In the genomic region with DNA sequence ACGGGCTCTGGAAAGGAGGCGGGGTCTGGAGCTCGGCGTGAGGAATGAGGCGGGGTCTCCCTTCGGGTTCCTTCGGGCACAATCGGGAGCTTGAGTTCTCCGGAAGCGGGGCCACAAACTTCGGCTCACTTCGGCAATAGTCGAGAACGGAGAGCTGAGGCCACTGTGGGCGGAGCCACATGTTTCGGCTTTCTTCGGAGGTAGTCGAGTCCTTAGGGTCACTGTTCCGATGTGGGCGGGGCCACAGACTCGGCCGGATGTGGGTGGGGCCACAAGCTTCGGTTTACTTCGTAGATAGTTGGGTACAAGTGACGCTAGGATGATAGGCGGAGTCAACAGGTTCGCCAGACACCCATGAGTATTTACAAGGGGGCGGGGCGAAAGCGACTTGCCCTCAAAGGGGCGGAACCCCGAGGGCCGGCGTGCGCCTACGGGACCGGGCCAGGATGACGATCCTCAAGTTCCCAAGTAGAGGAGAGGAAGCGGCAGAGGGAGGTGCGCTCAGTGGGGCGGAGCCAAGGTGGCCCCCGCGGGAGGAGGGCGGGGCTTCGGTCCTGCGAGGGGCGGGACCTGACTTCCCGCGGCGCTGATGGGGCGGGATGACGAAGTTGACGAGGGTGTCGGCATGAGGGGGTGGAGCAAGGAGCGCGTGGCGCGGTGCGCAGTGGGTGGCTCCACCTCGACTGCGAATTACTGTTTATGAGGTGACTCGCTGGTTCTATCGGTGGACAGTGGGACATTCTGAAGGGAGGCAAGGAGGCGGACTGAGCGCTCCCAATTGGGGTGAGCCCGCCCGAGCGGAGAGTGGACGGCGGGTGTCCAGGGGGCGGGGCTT, we compare ENCODE assay signal across 8 cellular contexts.
DNase-seq lines count a peak whose midpoint lies in the region; ATAC-seq and TF ChIP-seq lines count a peak whose summit lies in the region.

No MANE protein-coding gene starts in this region.

- TF ChIP-seq CTCF in AG09319 (IDR thresholded peaks at IDR 0.05; ENCODE audit: low read depth, low read length), result no peak

- H3K27ac Mint-ChIP-seq in central memory CD8-positive, alpha-beta T cell (ENCODE audit: low read depth), result peak overlapping the region; percentile 99

- H3K4me3 Mint-ChIP-seq in central memory CD8-positive, alpha-beta T cell, result peak overlapping the region; percentile 94

- H3K27me3 Mint-ChIP-seq in central memory CD8-positive, alpha-beta T cell, result no peaks in the 10 kb centered on the region

- H3K36me3 Mint-ChIP-seq in central memory CD8-positive, alpha-beta T cell (ENCODE audit: insufficient read depth), result peaks cover 31% of the 10 kb centered on the region

- DNase-seq in AG09319 (ENCODE audit: extremely low read depth, low read depth) (peak; percentile 100), NCI-H345 treated with DMSO at 0.1 percent for 48 hours (lab: John Stamatoyannopoulos, UW; ENCODE audit: unreplicated experiment) (peak; percentile 97), inferior parietal cortex (ENCODE audit: extremely low spot score) (peak; percentile 100), smooth muscle cell of the brain vasculature (ENCODE audit: low read depth, low spot score) (peak; percentile 100)
- DNase-seq in activated CD4-positive, CD25-positive, alpha-beta regulatory T cell treated with anti-CD3 and anti-CD28 coated beads, Interleukin-2, amount 50 U/mL, for 16 hours (ENCODE audit: low read depth, low spot score), result peak; percentile 100
- DNase-seq in central memory CD8-positive, alpha-beta T cell (ENCODE audit: low spot score in 2 of 2), result peak; percentile 100

- peaks cover 43% of the 10 kb centered on the region for H3K4me1 Mint-ChIP-seq in central memory CD8-positive, alpha-beta T cell

- ATAC-seq in GM19035 (IDR thresholded peaks at IDR 0.05; ENCODE audit: unreplicated experiment) (peak; percentile 47), HG03342 (IDR thresholded peaks at IDR 0.05; ENCODE audit: unreplicated experiment) (peak; percentile 43)
- peak; percentile 60 for ATAC-seq in central memory CD8-positive, alpha-beta T cell (replicated peaks; ENCODE audit: extremely low read depth, poor library complexity, severe bottlenecking)

- no peaks in the 10 kb centered on the region for H3K9me3 Mint-ChIP-seq in central memory CD8-positive, alpha-beta T cell

Comparison
In these comparisons a context has a peak if more than half of its experiments do, and no peak if none do; other contexts are left out.
1. Peak in every context shown above with its lines: DNase-seq and ATAC-seq.